ENCODE assay signal across 8 cellular contexts in the genomic region with DNA sequence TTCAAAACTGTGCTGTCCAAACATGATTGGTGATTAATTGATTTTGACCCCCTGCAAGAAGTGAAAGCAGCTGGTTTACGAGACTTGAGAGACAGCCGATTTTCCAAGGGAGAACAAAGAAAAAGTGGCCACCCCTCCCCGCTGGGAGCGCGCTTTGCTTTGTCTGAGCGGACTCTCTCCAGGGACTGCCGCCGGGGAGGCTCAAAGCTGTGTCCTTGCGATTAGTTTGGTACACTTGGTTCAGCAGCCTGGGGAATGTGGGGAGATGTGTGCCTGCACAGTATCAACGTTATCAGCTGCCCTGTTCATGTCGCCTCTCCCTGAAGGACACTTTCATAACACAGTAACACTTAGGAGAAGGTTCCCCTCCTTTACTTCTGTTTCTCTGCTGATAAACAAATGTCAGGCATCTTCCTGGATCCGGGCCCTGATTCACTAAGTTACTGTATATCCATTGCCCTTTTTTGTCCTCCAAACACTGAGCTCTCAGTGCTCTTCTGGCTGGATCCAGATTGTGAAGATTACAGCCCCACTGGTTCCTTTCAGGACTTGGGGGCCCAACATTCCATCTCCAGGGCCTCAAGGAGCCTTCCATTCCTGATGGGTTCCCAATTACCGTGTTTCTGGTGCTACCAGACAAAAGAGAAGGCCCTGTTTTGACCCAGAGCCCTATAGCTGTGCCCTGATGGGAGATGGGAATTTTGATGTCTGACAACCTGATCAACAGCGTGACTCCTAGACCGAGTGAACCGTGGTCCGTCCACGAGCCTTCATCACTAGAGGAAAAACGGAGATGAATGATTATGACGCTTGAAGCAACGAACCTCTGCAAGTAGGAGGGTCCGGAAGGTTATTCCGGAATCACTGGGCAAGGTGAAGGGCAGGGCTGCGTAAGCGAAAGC. TPM values are rescaled to one million over a fixed set of nuclear protein-coding genes. Genes with fewer than 3 reads are reported as not detected.
A peak's percentile ranks its signal among the peaks of the same experiment; 100 is the strongest.
DNase-seq lines count a peak whose midpoint lies in the region; ATAC-seq and TF ChIP-seq lines count a peak whose summit lies in the region.

No MANE protein-coding gene starts in this region.

- POLR2A ChIA-PET in activated CD4-positive, alpha-beta memory T cell treated with anti-CD3 and anti-CD28 coated beads, Interleukin-2, amount 10 ng/mL, durations not matched to agents 7 days and 5 days (lab: Charles Lee) = interaction anchor here (0.7 to 5.0 kb wide), 6 partner anchors 31 to 381 kb away, joined by 3 to 49 read pairs (median 4); partner anchors contain the start of genes DDX23, TUBA1A, TUBA1B and TUBA1C
- POLR2A ChIA-PET in activated CD4-positive, alpha-beta memory T cell treated with anti-CD3 and anti-CD28 coated beads for 36 hours (lab: Charles Lee) = interaction anchor here (1.0 to 4.0 kb wide), 2 partner anchors 45 to 158 kb away, joined by 3 to 21 read pairs; partner anchors contain the start of gene TUBA1A

- H3K23ac ChIP-seq in mesendoderm (ENCODE audit: low read length) = no peak overlapping the region

- H3K9ac ChIP-seq in colonic mucosa (ENCODE audit: low read depth in 2 of 2, low read length in 2 of 2) (peak overlapping the region; percentile 8 to 62), mesendoderm (ENCODE audit: low read length) (peak overlapping the region; percentile 38)

- peak overlapping the region; percentile 16 for H3K4me3 Mint-ChIP-seq in activated CD4-positive, alpha-beta memory T cell treated with anti-CD3 and anti-CD28 coated beads, Interleukin-2, amount 10 ng/mL, durations not matched to agents 7 days and 5 days
- no peak overlapping the region for H3K4me3 Mint-ChIP-seq in activated CD4-positive, alpha-beta memory T cell treated with anti-CD3 and anti-CD28 coated beads for 36 hours

- H2BK120ac ChIP-seq in mesendoderm (ENCODE audit: low read depth, low read length) = no peak overlapping the region

- H3K36me3 ChIP-seq in colonic mucosa (no peaks in the 10 kb centered on the region), mesendoderm (ENCODE audit: control insufficient read depth, insufficient read depth, low read length) (no peaks in the 10 kb centered on the region), tibial artery (no peaks in the 10 kb centered on the region)

- H3K4me1 ChIP-seq in colonic mucosa (no peaks in the 10 kb centered on the region), mesendoderm (ENCODE audit: control insufficient read depth, low read depth, low read length) (peaks cover 4% of the 10 kb centered on the region), tibial artery (peaks cover 0 to 27% (median 23%) of the 10 kb centered on the region in 4 donors)

- WGBS in mesendoderm (ENCODE audit: extremely low coverage, insufficient coverage, low lambda C conversion rate) = no CpG with 5 or more reads among the region's 25 CpGs

- H3K9me3 Mint-ChIP-seq in activated CD4-positive, alpha-beta memory T cell treated with anti-CD3 and anti-CD28 coated beads, Interleukin-2, amount 10 ng/mL, durations not matched to agents 7 days and 5 days = no peaks in the 10 kb centered on the region
- H3K9me3 Mint-ChIP-seq in activated CD4-positive, alpha-beta memory T cell treated with anti-CD3 and anti-CD28 coated beads for 36 hours = no peaks in the 10 kb centered on the region

- no peaks in the 10 kb centered on the region for H3K9me3 ChIP-seq in colonic mucosa
- H3K9me3 ChIP-seq in tibial artery = no peaks in the 10 kb centered on the region

- H3K27ac ChIP-seq in colonic mucosa (peak overlapping the region; percentile 85), mesendoderm (ENCODE audit: low read depth, low read length) (no peak overlapping the region), tibial artery (peak overlapping the region; percentile 78 to 90)

- peaks cover 25% of the 10 kb centered on the region for H3K4me1 Mint-ChIP-seq in activated CD4-positive, alpha-beta memory T cell treated with anti-CD3 and anti-CD28 coated beads, Interleukin-2, amount 10 ng/mL, durations not matched to agents 7 days and 5 days
- peaks cover 16% of the 10 kb centered on the region for H3K4me1 Mint-ChIP-seq in activated CD4-positive, alpha-beta memory T cell treated with anti-CD3 and anti-CD28 coated beads for 36 hours (ENCODE audit: low read depth)

- H4K5ac ChIP-seq in mesendoderm (ENCODE audit: low read length) = peak overlapping the region; percentile 17

- DNase-seq in activated CD4-positive, alpha-beta memory T cell treated with anti-CD3 and anti-CD28 coated beads, Interleukin-2, amount 10 ng/mL, durations not matched to agents 7 days and 5 days = no peak
- no peak for DNase-seq in activated CD4-positive, alpha-beta memory T cell treated with anti-CD3 and anti-CD28 coated beads for 36 hours
- peak; percentile 95 for DNase-seq in NCI-H82 (lab: John Stamatoyannopoulos, UW)
- peak; percentile 33 for DNase-seq in colonic mucosa
- peak; percentile 68 for DNase-seq in mesendoderm
- peak; percentile 40 to 76 for DNase-seq in tibial artery

- H2BK15ac ChIP-seq in mesendoderm (replicated peaks; ENCODE audit: low read depth) = no peak overlapping the region

- TF ChIP-seq CTCF in colonic mucosa (IDR thresholded peaks at IDR 0.05) (no peak), tibial artery (IDR thresholded peaks at IDR 0.05) (peak in 1 of 2 experiments; percentile 19)

- H2AK5ac ChIP-seq in mesendoderm (ENCODE audit: low read length) = no peak overlapping the region

- H3K79me1 ChIP-seq in mesendoderm (ENCODE audit: low read length) = no peaks in the 10 kb centered on the region

- H3K4me3 ChIP-seq in colonic mucosa (no peak overlapping the region), mesendoderm (ENCODE audit: low read length) (no peak overlapping the region), tibial artery (peak overlapping the region; percentile 27 to 55)

- intact Hi-C loops in activated CD4-positive, alpha-beta memory T cell treated with anti-CD3 and anti-CD28 coated beads for 36 hours (cut with micrococcal nuclease) = no loop called here
- intact Hi-C loops in colonic mucosa (cut with DNase I) = loop anchor here (5.0 kb wide), 1 partner anchor 46 kb away; the partner anchor contains the start of gene TUBA1A
- intact Hi-C loops in tibial artery (cut with DNase I; ENCODE audit: low total_unique reads) = loop anchor here (5.0 kb wide), 1 partner anchor 101 kb away; the partner anchor contains the start of gene TUBA1B

- H3K79me2 ChIP-seq in mesendoderm (ENCODE audit: control insufficient read depth, insufficient read depth, low read length) = no peaks in the 10 kb centered on the region

- peaks cover 3% of the 10 kb centered on the region for H3K27me3 Mint-ChIP-seq in activated CD4-positive, alpha-beta memory T cell treated with anti-CD3 and anti-CD28 coated beads, Interleukin-2, amount 10 ng/mL, durations not matched to agents 7 days and 5 days
- no peaks in the 10 kb centered on the region for H3K27me3 Mint-ChIP-seq in activated CD4-positive, alpha-beta memory T cell treated with anti-CD3 and anti-CD28 coated beads for 36 hours

- no peak overlapping the region for H4K8ac ChIP-seq in mesendoderm (ENCODE audit: low read depth, low read length)

- CTCF ChIA-PET in activated CD4-positive, alpha-beta memory T cell treated with anti-CD3 and anti-CD28 coated beads, Interleukin-2, amount 10 ng/mL, durations not matched to agents 7 days and 5 days (lab: Charles Lee) = interaction anchor here (0.6 to 1.0 kb wide), 5 partner anchors 10 to 512 kb away, joined by 3 to 5 read pairs (median 3); partner anchors contain the start of genes RHEBL1 and TUBA1B
- CTCF ChIA-PET in activated CD4-positive, alpha-beta memory T cell treated with anti-CD3 and anti-CD28 coated beads for 36 hours (lab: Charles Lee) = interaction anchor here (1.0 to 5.0 kb wide), 7 partner anchors 11 to 163 kb away, joined by 3 to 32 read pairs (median 3); partner anchors contain the start of gene TUBA1B

- H3K4ac ChIP-seq in mesendoderm (ENCODE audit: low read depth, low read length) = no peak overlapping the region

- no peaks in the 10 kb centered on the region for H3K27me3 ChIP-seq in colonic mucosa
- no peaks in the 10 kb centered on the region for H3K27me3 ChIP-seq in mesendoderm (ENCODE audit: insufficient read depth, low read length, poor library complexity)
- no peaks in the 10 kb centered on the region for H3K27me3 ChIP-seq in tibial artery

- no peak overlapping the region for H2BK5ac ChIP-seq in mesendoderm (ENCODE audit: low read length)

- H3K4me2 ChIP-seq in mesendoderm (ENCODE audit: low read length) = no peak overlapping the region

- peak overlapping the region; percentile 83 for H3K56ac ChIP-seq in mesendoderm (ENCODE audit: low read length)

- peak overlapping the region; percentile 45 for H3K27ac Mint-ChIP-seq in activated CD4-positive, alpha-beta memory T cell treated with anti-CD3 and anti-CD28 coated beads, Interleukin-2, amount 10 ng/mL, durations not matched to agents 7 days and 5 days
- H3K27ac Mint-ChIP-seq in activated CD4-positive, alpha-beta memory T cell treated with anti-CD3 and anti-CD28 coated beads for 36 hours = no peak overlapping the region

- ATAC-seq in HG03045 (IDR thresholded peaks at IDR 0.05; ENCODE audit: unreplicated experiment) (no peak), HG02763 (IDR thresholded peaks at IDR 0.05; ENCODE audit: unreplicated experiment) (no peak)

- no peaks in the 10 kb centered on the region for H3K36me3 Mint-ChIP-seq in activated CD4-positive, alpha-beta memory T cell treated with anti-CD3 and anti-CD28 coated beads, Interleukin-2, amount 10 ng/mL, durations not matched to agents 7 days and 5 days (ENCODE audit: low read depth)
- H3K36me3 Mint-ChIP-seq in activated CD4-positive, alpha-beta memory T cell treated with anti-CD3 and anti-CD28 coated beads for 36 hours = no peaks in the 10 kb centered on the region

- no peak overlapping the region for H3K18ac ChIP-seq in mesendoderm (ENCODE audit: low read length)

RNA-seq across cellular contexts. Expression of gene TUBA1C, which starts 31.7 kb away (rescaled TPM):
- total RNA-seq in activated CD4-positive, alpha-beta memory T cell treated with anti-CD3 and anti-CD28 coated beads, Interleukin-2, amount 10 ng/mL, durations not matched to agents 7 days and 5 days = 100 to 1,000 TPM; 250 to 262 TPM
- 100 to 1,000 TPM; 353 to 360 TPM for total RNA-seq in activated CD4-positive, alpha-beta memory T cell treated with anti-CD3 and anti-CD28 coated beads for 36 hours
- total RNA-seq in colonic mucosa = 100 to 1,000 TPM; 183 to 368 TPM
- 1,199 TPM for polyA plus RNA-seq in mesendoderm (2013, experiment 1 of 2)
- 1,164 TPM for polyA plus RNA-seq in mesendoderm (2013, experiment 2 of 2)

RNA-seq across cellular contexts. Expression of gene TUBA1A, which starts 44.3 kb away (rescaled TPM):
- total RNA-seq in activated CD4-positive, alpha-beta memory T cell treated with anti-CD3 and anti-CD28 coated beads, Interleukin-2, amount 10 ng/mL, durations not matched to agents 7 days and 5 days = 100 to 1,000 TPM; 106 to 109 TPM
- 10 to 100 TPM; 86.4 to 88.7 TPM for total RNA-seq in activated CD4-positive, alpha-beta memory T cell treated with anti-CD3 and anti-CD28 coated beads for 36 hours
- total RNA-seq in colonic mucosa = 10 to 100 TPM; 16.9 to 70.3 TPM
- 326 TPM for polyA plus RNA-seq in mesendoderm (2013, experiment 1 of 2)
- 332 TPM for polyA plus RNA-seq in mesendoderm (2013, experiment 2 of 2)

Comparison
In these comparisons a context has a peak if more than half of its experiments do, and no peak if none do; other contexts are left out.
1. DNase-seq: peak in NCI-H82 (single experiment), colonic mucosa (single experiment), mesendoderm (single experiment) and tibial artery (2 of 2); none in activated CD4-positive, alpha-beta memory T cell treated with anti-CD3 and anti-CD28 coated beads, Interleukin-2, amount 10 ng/mL, durations not matched to agents 7 days and 5 days (single experiment) and activated CD4-positive, alpha-beta memory T cell treated with anti-CD3 and anti-CD28 coated beads for 36 hours (single experiment).
2. H3K4me3 ChIP-seq: peak in tibial artery (2 of 2); none in colonic mucosa (single experiment) and mesendoderm (single experiment).